ENCODE assay signal across 18 cellular contexts in genomic region chr2:228079194-228079593, GRCh38.
DNase-seq lines count a peak whose midpoint lies in the region; ATAC-seq and TF ChIP-seq lines count a peak whose summit lies in the region.
"Had no signal": no experiment of that assay in that cellular context is flagged by ENCODE, and none has a peak within 500 bp of the region (broad histone marks: within the 10 kb centered on the region; RNA-seq: fewer than 3 reads in every experiment).

No MANE protein-coding gene starts in this region.

- H3K27ac ChIP-seq in sigmoid colon: no peak overlapping the region
- no peak overlapping the region for H3K27ac ChIP-seq in upper lobe of right lung
- H3K27ac ChIP-seq: 22Rv1; A549; BLaER1 treated with 17β-estradiol and CSF1 and Interleukin-3, amounts not matched to agents 10 nM and 100 nM; C4-2B had no signal

- H3K4me3 ChIP-seq in sigmoid colon (no peak overlapping the region), upper lobe of right lung (no peak overlapping the region)
- H3K4me3 ChIP-seq: A549; BLaER1 treated with 17β-estradiol and CSF1 and Interleukin-3, amounts not matched to agents 10 nM and 100 nM had no signal

- H3K27me3 ChIP-seq in sigmoid colon: no peaks in the 10 kb centered on the region
- no peaks in the 10 kb centered on the region for H3K27me3 ChIP-seq in upper lobe of right lung
- H3K27me3 ChIP-seq: BLaER1 treated with 17β-estradiol and CSF1 and Interleukin-3, amounts not matched to agents 10 nM and 100 nM had no signal

- peak; percentile 59 for DNase-seq in Right ventricle myocardium inferior (ENCODE audit: missing footprints)
- no peak for DNase-seq in left ventricle myocardium superior
- DNase-seq in sigmoid colon: peak; percentile 61
- no peak for DNase-seq in upper lobe of right lung
- DNase-seq in NCI-H345 treated with DMSO at 0.1 percent for 48 hours (lab: John Stamatoyannopoulos, UW; ENCODE audit: unreplicated experiment): no peak
- no peak for DNase-seq in dedifferentiated amniotic fluid mesenchymal stem cell (ENCODE audit: extremely low spot score)
- DNase-seq: AML-193; Caco-2; Calu3; CD4-positive, alpha-beta T cell; CD8-positive, alpha-beta T cell; DMS79 treated with DMSO at 0.1 percent for 48 hours; GF-D8 had no signal

- TF ChIP-seq EP300 in sigmoid colon (IDR thresholded peaks at IDR 0.05): no peak

- WGBS in sigmoid colon, 2 donors: 95% methylated on average over 3 of the region's 3 CpGs

- TF ChIP-seq POLR2A in sigmoid colon (IDR thresholded peaks at IDR 0.05): no peak

- TF ChIP-seq CTCF in sigmoid colon (IDR thresholded peaks at IDR 0.05): no peak
- no peak for TF ChIP-seq CTCF in upper lobe of right lung (IDR thresholded peaks at IDR 0.05)

- intact Hi-C loops in Right ventricle myocardium inferior (cut with DNase I): no loop called here
- intact Hi-C loops in left ventricle myocardium superior (cut with micrococcal nuclease): no loop called here
- intact Hi-C loops in sigmoid colon (cut with DNase I): no loop called here
- intact Hi-C loops in upper lobe of right lung (cut with DNase I): no loop called here

- ATAC-seq in Right ventricle myocardium inferior: no peak
- ATAC-seq in left ventricle myocardium superior: no peak
- peak; percentile 34 for ATAC-seq in upper lobe of right lung
- no peak for ATAC-seq in HG02870 (IDR thresholded peaks at IDR 0.05; ENCODE audit: unreplicated experiment)
- ATAC-seq: A549; CD8-positive, alpha-beta T cell had no signal

- H3K9me3 ChIP-seq in sigmoid colon: no peaks in the 10 kb centered on the region
- H3K9me3 ChIP-seq in upper lobe of right lung: no peaks in the 10 kb centered on the region
- H3K9me3 ChIP-seq: A549, Caco-2 had no signal

- H3K36me3 ChIP-seq in sigmoid colon: no peaks in the 10 kb centered on the region
- H3K36me3 ChIP-seq in upper lobe of right lung: no peaks in the 10 kb centered on the region
- H3K36me3 ChIP-seq: BLaER1 treated with 17β-estradiol and CSF1 and Interleukin-3, amounts not matched to agents 10 nM and 100 nM had no signal

- H3K4me1 ChIP-seq in sigmoid colon (no peaks in the 10 kb centered on the region), upper lobe of right lung (no peaks in the 10 kb centered on the region)
- H3K4me1 ChIP-seq: A549; BLaER1 treated with 17β-estradiol and CSF1 and Interleukin-3, amounts not matched to agents 10 nM and 100 nM; Caco-2 had no signal

Comparison
In these comparisons a context has a peak if more than half of its experiments do, and no peak if none do; other contexts are left out.
1. DNase-seq: peak in Right ventricle myocardium inferior (single experiment) and sigmoid colon (single experiment); none in left ventricle myocardium superior (single experiment), upper lobe of right lung (single experiment), NCI-H345 treated with DMSO at 0.1 percent for 48 hours (single experiment) and dedifferentiated amniotic fluid mesenchymal stem cell (single experiment).